ENCODE assay signal across 1 cellular context in the genomic region with DNA sequence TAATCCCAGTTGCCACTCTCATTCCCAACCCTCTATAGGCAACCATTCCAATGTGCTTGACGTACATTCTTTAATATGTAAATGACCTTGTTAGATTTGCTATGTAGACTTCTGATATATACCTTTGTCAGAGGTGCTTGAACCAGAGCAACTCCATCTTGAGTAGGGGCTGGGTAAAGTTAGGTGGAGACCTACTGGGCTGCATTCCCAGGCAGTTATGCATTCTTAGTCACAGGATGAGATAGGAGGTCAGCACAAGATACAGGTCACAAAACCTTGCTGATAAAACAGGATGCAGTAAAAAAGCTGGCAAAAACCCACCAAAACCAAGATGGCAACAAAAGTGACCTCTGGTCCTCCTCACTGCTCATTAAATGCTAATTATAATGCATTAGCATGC.
TF ChIP-seq lines count a peak whose summit lies in the region.

No MANE protein-coding gene starts in this region.

TF ChIP-seq in A549, 52 proteins besides CTCF, POLR2A, EP300 and RAD21 (continued from another document):
- TF ChIP-seq, protein P1, sequence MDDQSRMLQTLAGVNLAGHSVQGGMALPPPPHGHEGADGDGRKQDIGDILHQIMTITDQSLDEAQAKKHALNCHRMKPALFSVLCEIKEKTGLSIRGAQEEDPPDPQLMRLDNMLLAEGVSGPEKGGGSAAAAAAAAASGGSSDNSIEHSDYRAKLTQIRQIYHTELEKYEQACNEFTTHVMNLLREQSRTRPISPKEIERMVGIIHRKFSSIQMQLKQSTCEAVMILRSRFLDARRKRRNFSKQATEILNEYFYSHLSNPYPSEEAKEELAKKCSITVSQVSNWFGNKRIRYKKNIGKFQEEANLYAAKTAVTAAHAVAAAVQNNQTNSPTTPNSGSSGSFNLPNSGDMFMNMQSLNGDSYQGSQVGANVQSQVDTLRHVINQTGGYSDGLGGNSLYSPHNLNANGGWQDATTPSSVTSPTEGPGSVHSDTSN (IDR thresholded peaks at IDR 0.05) = no peak
- no peak for TF ChIP-seq PHF8 (IDR thresholded peaks at IDR 0.05; ENCODE audit: borderline replicate concordance, low read depth)
- TF ChIP-seq HOXB13 (CRISPR knock-in tag; IDR thresholded peaks at IDR 0.05; ENCODE audit: low read depth) = no peak; the same call in 1 of the 2 replicates
- TF ChIP-seq FOXS1 (CRISPR knock-in tag; IDR thresholded peaks at IDR 0.05) = 0 out of 2 replicates have a peak, but pooled peaks have one; percentile 29
- TF ChIP-seq, protein P2, sequence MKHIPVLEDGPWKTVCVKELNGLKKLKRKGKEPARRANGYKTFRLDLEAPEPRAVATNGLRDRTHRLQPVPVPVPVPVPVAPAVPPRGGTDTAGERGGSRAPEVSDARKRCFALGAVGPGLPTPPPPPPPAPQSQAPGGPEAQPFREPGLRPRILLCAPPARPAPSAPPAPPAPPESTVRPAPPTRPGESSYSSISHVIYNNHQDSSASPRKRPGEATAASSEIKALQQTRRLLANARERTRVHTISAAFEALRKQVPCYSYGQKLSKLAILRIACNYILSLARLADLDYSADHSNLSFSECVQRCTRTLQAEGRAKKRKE (CRISPR knock-in tag; IDR thresholded peaks at IDR 0.05; ENCODE audit: low read depth) = peak; percentile 92; the same call in 1 of the 2 replicates
- TF ChIP-seq CBX8 (IDR thresholded peaks at IDR 0.05) = no peak
- no peak for TF ChIP-seq ZC3H11A (IDR thresholded peaks at IDR 0.05)
- no peak for TF ChIP-seq NPAS2 (CRISPR knock-in tag; IDR thresholded peaks at IDR 0.05; ENCODE audit: borderline replicate concordance)
- TF ChIP-seq POLR2AphosphoS2 (conservative IDR thresholded peaks at IDR 0.05; ENCODE audit: low read length) = no peak
- TF ChIP-seq TP53 (CRISPR knock-in tag; IDR thresholded peaks at IDR 0.05) = no peak
- no peak for TF ChIP-seq HDAC2 (IDR thresholded peaks at IDR 0.05)
- 0 out of 2 replicates have a peak, but pooled peaks have one; percentile 17 for TF ChIP-seq ZNF302 (CRISPR knock-in tag; IDR thresholded peaks at IDR 0.05)
- no peak for TF ChIP-seq NFE2L2 (conservative IDR thresholded peaks at IDR 0.05; ENCODE audit: low read length)
- TF ChIP-seq, protein P3, sequence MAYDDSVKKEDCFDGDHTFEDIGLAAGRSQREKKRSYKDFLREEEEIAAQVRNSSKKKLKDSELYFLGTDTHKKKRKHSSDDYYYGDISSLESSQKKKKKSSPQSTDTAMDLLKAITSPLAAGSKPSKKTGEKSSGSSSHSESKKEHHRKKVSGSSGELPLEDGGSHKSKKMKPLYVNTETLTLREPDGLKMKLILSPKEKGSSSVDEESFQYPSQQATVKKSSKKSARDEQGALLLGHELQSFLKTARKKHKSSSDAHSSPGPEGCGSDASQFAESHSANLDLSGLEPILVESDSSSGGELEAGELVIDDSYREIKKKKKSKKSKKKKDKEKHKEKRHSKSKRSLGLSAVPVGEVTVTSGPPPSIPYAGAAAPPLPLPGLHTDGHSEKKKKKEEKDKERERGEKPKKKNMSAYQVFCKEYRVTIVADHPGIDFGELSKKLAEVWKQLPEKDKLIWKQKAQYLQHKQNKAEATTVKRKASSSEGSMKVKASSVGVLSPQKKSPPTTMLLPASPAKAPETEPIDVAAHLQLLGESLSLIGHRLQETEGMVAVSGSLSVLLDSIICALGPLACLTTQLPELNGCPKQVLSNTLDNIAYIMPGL (CRISPR knock-in tag; IDR thresholded peaks at IDR 0.05; ENCODE audit: borderline replicate concordance) = no peak
